13 cellular contexts compared by ENCODE assay signal in genomic region chr15:42890161-42890913, GRCh38. TPM values are rescaled to one million over a fixed set of nuclear protein-coding genes. Genes with fewer than 3 reads are reported as not detected.
A peak's percentile ranks its signal among the peaks of the same experiment; 100 is the strongest.
DNase-seq lines count a peak whose midpoint lies in the region; ATAC-seq and TF ChIP-seq lines count a peak whose summit lies in the region.
"Had no signal": no experiment of that assay in that cellular context is flagged by ENCODE, and none has a peak within 500 bp of the region (broad histone marks: within the 10 kb centered on the region; RNA-seq: fewer than 3 reads in every experiment).

No MANE protein-coding gene starts in this region.

- DNase-seq in AG20443 (ENCODE audit: low spot score) (peak; percentile 73), IMR-90 (peak; percentile 88), dermis blood vessel endothelial cell (peak; percentile 97), kidney tubule cell (ENCODE audit: low spot score) (peak; percentile 98), OCI-LY7 (ENCODE audit: low spot score) (no peak)
- DNase-seq in effector memory CD4-positive, alpha-beta T cell = no peak
- no peak for DNase-seq in central memory CD4-positive, alpha-beta T cell
- DNase-seq: activated naive CD4-positive, alpha-beta T cell; COR-L47; NCI-H524; stimulated activated CD4-positive, alpha-beta T cell treated with anti-CD3 and anti-CD28 coated beads, Interleukin-2, amount 100 ng/mL, for 48 hours had no signal

- H4K8ac ChIP-seq in IMR-90 (ENCODE audit: low read depth in 2 of 2, low read length in 2 of 2) = peak overlapping the region; percentile 39 to 64; a peak in 3 of 4 replicates

- peak overlapping the region; percentile 64; the same call in 1 of the 2 replicates for H2BK20ac ChIP-seq in IMR-90 (ENCODE audit: low read depth, low read length)

- POLR2A ChIA-PET in IMR-90 (lab: Charles Lee; ENCODE audit: unreplicated experiment) (no interaction called here), OCI-LY7 (lab: Charles Lee) (no interaction called here)

- H3K18ac ChIP-seq in IMR-90 (ENCODE audit: low read depth, low read length) = peak overlapping the region; percentile 85; the same call in 1 of the 2 replicates

- H3K79me1 ChIP-seq in IMR-90 (ENCODE audit: low read depth in 1 of 2, low read length in 2 of 2) = peaks cover 24 to 46% of the 10 kb centered on the region in 2 experiments

- no peak for TF ChIP-seq CTCF in IMR-90 (conservative IDR thresholded peaks at IDR 0.05; ENCODE audit: low read depth, low read length)
- no peak for TF ChIP-seq CTCF in OCI-LY7 (conservative IDR thresholded peaks at IDR 0.05; ENCODE audit: low read length)

- peak overlapping the region; percentile 74 for H3K4ac ChIP-seq in IMR-90 (ENCODE audit: low read depth, low read length)

- H3K27me3 ChIP-seq in IMR-90 (ENCODE audit: control insufficient read depth, insufficient read depth, low read length) = no peaks in the 10 kb centered on the region
- no peaks in the 10 kb centered on the region for H3K27me3 ChIP-seq in effector memory CD4-positive, alpha-beta T cell (replicated peaks; ENCODE audit: control insufficient read depth, insufficient read depth, low read length, poor library complexity, severe bottlenecking)
- H3K27me3 ChIP-seq: suprapubic skin had no signal

- H3K9me3 ChIP-seq in IMR-90 (ENCODE audit: control insufficient read depth, insufficient read depth, low read length) = peaks cover 6% of the 10 kb centered on the region
- H3K9me3 ChIP-seq in effector memory CD4-positive, alpha-beta T cell (ENCODE audit: control insufficient read depth, low read length) = no peaks in the 10 kb centered on the region
- H3K9me3 ChIP-seq in OCI-LY7 (ENCODE audit: low read length) = peaks cover 9% of the 10 kb centered on the region; the same call in 1 of the 2 replicates
- H3K9me3 ChIP-seq: suprapubic skin had no signal

- WGBS in IMR-90 (ENCODE audit: extremely low coverage in 2 of 2, insufficient read length in 1 of 2), 2 experiments = no CpG with 5 or more reads among the region's 2 CpGs

- ATAC-seq in IMR-90 (ENCODE audit: low read depth) = peak; percentile 94
- no peak for ATAC-seq in HG02763 (IDR thresholded peaks at IDR 0.05; ENCODE audit: unreplicated experiment)

- H2AK5ac ChIP-seq in IMR-90 (ENCODE audit: low read depth, low read length) = peak overlapping the region; percentile 23; the same call in 1 of the 2 replicates

- BruUV-seq in IMR-90 (replicated peaks; lab: Mats Ljungman, UMichigan) = no TSS peak
- BruUV-seq in OCI-LY7 (replicated peaks; lab: Mats Ljungman, UMichigan) = no TSS peak

- H3K9ac ChIP-seq in IMR-90 (ENCODE audit: low read depth, low read length) = peak overlapping the region; percentile 10; the same call in 1 of the 2 replicates

- H2BK5ac ChIP-seq in IMR-90 (ENCODE audit: low read depth, low read length, poor library complexity, severe bottlenecking) = peak overlapping the region; percentile 51

- H3K27ac ChIP-seq in IMR-90 (ENCODE audit: insufficient read depth, low read length) = peak overlapping the region; percentile 68; the same call in 1 of the 2 replicates
- no peak overlapping the region for H3K27ac ChIP-seq in effector memory CD4-positive, alpha-beta T cell (ENCODE audit: insufficient read depth, low read length, poor library complexity, severe bottlenecking)
- no peak overlapping the region for H3K27ac ChIP-seq in OCI-LY7 (ENCODE audit: low read depth, low read length, poor library complexity, severe bottlenecking)
- H3K27ac ChIP-seq: suprapubic skin had no signal

- peak overlapping the region; percentile 83 for H2BK120ac ChIP-seq in IMR-90 (ENCODE audit: low read depth, low read length)

- H4K20me1 ChIP-seq in IMR-90 (ENCODE audit: insufficient read depth, low read length) (no peaks in the 10 kb centered on the region), OCI-LY7 (ENCODE audit: insufficient read depth, low read length) (no peaks in the 10 kb centered on the region)

- no peak overlapping the region for H2AFZ ChIP-seq in IMR-90 (replicated peaks; ENCODE audit: low read length, poor library complexity)
- no peak overlapping the region for H2AFZ ChIP-seq in OCI-LY7 (ENCODE audit: low read length)

- dilution Hi-C loops in IMR-90 (cut with HindIII; ENCODE audit: low sequenced_read_pairs, unreplicated experiment) = no loop called here

- H3K36me3 ChIP-seq in IMR-90 (ENCODE audit: control insufficient read depth, insufficient read depth, low read length) (no peaks in the 10 kb centered on the region), OCI-LY7 (ENCODE audit: insufficient read depth, low read length) (0 out of 2 replicates have a peak, but pooled peaks cover 3% of the 10 kb centered on the region)
- peaks cover 3% of the 10 kb centered on the region for H3K36me3 ChIP-seq in effector memory CD4-positive, alpha-beta T cell (ENCODE audit: control insufficient read depth, insufficient read depth, low read length)
- H3K36me3 ChIP-seq: suprapubic skin had no signal

- peaks cover 3% of the 10 kb centered on the region; the same call in 1 of the 2 replicates for H3K9me1 ChIP-seq in IMR-90 (ENCODE audit: insufficient read depth, low read length)

- H4K5ac ChIP-seq in IMR-90 (ENCODE audit: low read depth, low read length) = peak overlapping the region; percentile 46; the same call in 1 of the 2 replicates

- no peak for TF ChIP-seq RAD21 in IMR-90 (IDR thresholded peaks at IDR 0.05; ENCODE audit: low read length)

- no peak overlapping the region for H3K4me3 ChIP-seq in IMR-90 (ENCODE audit: insufficient read depth, low read depth, low read length)
- no peak overlapping the region for H3K4me3 ChIP-seq in effector memory CD4-positive, alpha-beta T cell (ENCODE audit: insufficient read depth, low read depth, low read length, poor library complexity, severe bottlenecking)
- H3K4me3 ChIP-seq in OCI-LY7 (ENCODE audit: low read depth, low read length, poor library complexity, severe bottlenecking) = no peak overlapping the region
- H3K4me3 ChIP-seq: suprapubic skin had no signal

- intact Hi-C loops in IMR-90 (cut with micrococcal nuclease) (no loop called here), OCI-LY7 (cut with micrococcal nuclease; ENCODE audit: unreplicated experiment) (no loop called here)

- no peak overlapping the region for H3K56ac ChIP-seq in IMR-90 (ENCODE audit: extremely low read depth, insufficient read depth, low read length)

- in situ Hi-C loops in IMR-90 (cut with MboI; ENCODE audit: low sequenced_read_pairs) = no loop called here

- H3K4me1 ChIP-seq in IMR-90 (ENCODE audit: control insufficient read depth, insufficient read depth, low read length) (peaks cover 9% of the 10 kb centered on the region), OCI-LY7 (ENCODE audit: insufficient read depth, low read length, poor library complexity, severe bottlenecking) (no peaks in the 10 kb centered on the region)
- no peaks in the 10 kb centered on the region for H3K4me1 ChIP-seq in effector memory CD4-positive, alpha-beta T cell (ENCODE audit: control insufficient read depth, insufficient read depth, low read length, poor library complexity, severe bottlenecking)

- peak overlapping the region; percentile 76; the same call in 1 of the 3 replicates for H2BK15ac ChIP-seq in IMR-90 (ENCODE audit: low read depth, low read length)

- H3K23ac ChIP-seq in IMR-90 (ENCODE audit: low read depth, low read length) = no peak overlapping the region

- peak overlapping the region; percentile 48; the same call in 1 of the 2 replicates for H3K14ac ChIP-seq in IMR-90 (replicated peaks; ENCODE audit: low read depth, low read length)

- no peak overlapping the region for H2AK9ac ChIP-seq in IMR-90 (replicated peaks; ENCODE audit: low read depth, low read length, poor library complexity)

- no peak for TF ChIP-seq POLR2A in IMR-90 (IDR thresholded peaks at IDR 0.05; ENCODE audit: low read depth, low read length)

- H3K4me2 ChIP-seq in IMR-90 (ENCODE audit: low read depth, low read length) (peak overlapping the region; percentile 72; the same call in 1 of the 2 replicates), OCI-LY7 (ENCODE audit: low read length) (no peak overlapping the region)

- H3K9me2 ChIP-seq in OCI-LY7 (ENCODE audit: insufficient read depth, low read length) = no peaks in the 10 kb centered on the region

- peak overlapping the region; percentile 75 for H4K91ac ChIP-seq in IMR-90 (ENCODE audit: insufficient read depth, low read depth, low read length)

- CTCF ChIA-PET in IMR-90 (lab: Yijun Ruan, JAX) = no interaction called here
- CTCF ChIA-PET in OCI-LY7 (lab: Charles Lee; ENCODE audit: unreplicated experiment) = no interaction called here

- peaks cover 9% of the 10 kb centered on the region; the same call in 1 of the 2 replicates for H3K79me2 ChIP-seq in OCI-LY7 (ENCODE audit: insufficient read depth, low read depth, low read length)

TF ChIP-seq in IMR-90, 13 proteins besides CTCF, POLR2A, EP300 and RAD21:
- TF ChIP-seq NFE2L2 (IDR thresholded peaks at IDR 0.05; ENCODE audit: low read depth, low read length) (no peak), USF2 (IDR thresholded peaks at IDR 0.05; ENCODE audit: low read depth, low read length) (peak; percentile 54; the same call in 1 of the 2 replicates), MAFK (IDR thresholded peaks at IDR 0.05; ENCODE audit: low read depth, low read length) (no peak)
TF ChIP-seq in IMR-90: peak in this region for 1.

RNA-seq across cellular contexts. Expression of gene TTBK2, which starts 30.2 kb away (rescaled TPM):
- total RNA-seq in IMR-90 (2012; rRNA removed) (3.2 and 5.6 TPM in 2 replicates), dermis blood vessel endothelial cell (14.3 and 14.5 TPM in 2 replicates), OCI-LY7 (2022) (20.8 and 22.3 TPM in 2 replicates)
- 2.4 and 2.5 TPM in 2 replicates for polyA plus RNA-seq in IMR-90 (2012; rRNA removed)
- 0.63 and 0.71 TPM in 2 replicates for polyA plus RNA-seq in IMR-90 (2012; cell fraction: cytosol; rRNA removed)
- polyA plus RNA-seq in IMR-90 (2012; cell fraction: nucleus; rRNA removed; ENCODE audit: low replicate concordance) = 1.9 and 10.8 TPM in 2 replicates
- total RNA-seq in OCI-LY7 (2014; rRNA removed; shearing (Covaris generic)) = 14.2 and 19.2 TPM in 2 replicates

Comparison
In these comparisons a context has a peak if more than half of its experiments do, and no peak if none do; other contexts are left out.
1. DNase-seq: peak in AG20443 (single experiment), IMR-90 (single experiment), dermis blood vessel endothelial cell (single experiment) and kidney tubule cell (single experiment); none in effector memory CD4-positive, alpha-beta T cell (0 of 3), OCI-LY7 (single experiment) and central memory CD4-positive, alpha-beta T cell (single experiment).